In the genomic region with DNA sequence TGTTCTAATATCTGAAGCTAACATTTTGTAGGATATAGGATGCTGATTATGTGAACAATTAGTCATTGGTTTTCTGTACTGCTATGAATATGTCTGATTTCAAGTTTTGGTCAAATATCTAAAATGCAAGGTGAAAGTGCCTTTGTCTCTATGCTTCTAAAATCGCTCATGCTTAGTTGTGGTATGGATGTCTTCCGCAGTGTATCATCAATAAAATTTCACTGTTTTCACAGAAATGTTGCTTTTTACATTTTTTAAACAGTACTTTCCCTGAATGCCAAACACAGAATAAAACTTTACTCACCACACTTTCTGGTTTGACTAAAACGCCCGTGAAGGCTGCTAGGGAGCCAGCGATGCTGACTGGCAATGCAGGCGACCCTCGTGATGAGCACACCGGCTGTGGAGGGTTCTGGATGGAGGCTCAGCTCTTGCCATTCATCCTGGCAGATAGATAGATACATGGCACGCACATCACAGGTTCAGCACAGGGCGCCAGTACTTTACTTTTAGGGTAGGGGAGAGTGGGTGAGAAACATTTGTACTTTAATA, we compare ENCODE assay signal across 17 cellular contexts. TPM values are rescaled to one million over a fixed set of nuclear protein-coding genes. Genes with fewer than 3 reads are reported as not detected.
"Had no signal": no experiment of that assay in that cellular context is flagged by ENCODE, and none has a peak within 500 bp of the region (broad histone marks: within the 10 kb centered on the region; RNA-seq: fewer than 3 reads in every experiment).

No MANE protein-coding gene starts in this region.

- H3K36me3 ChIP-seq: cardiac muscle cell, gastrocnemius medialis, heart left ventricle, left lung, spleen, stomach had no signal

- H3K4me1 ChIP-seq: gastrocnemius medialis, left lung, stomach had no signal

- H3K27ac ChIP-seq: cardiac muscle cell, gastrocnemius medialis, heart left ventricle, left lung, spleen, stomach had no signal

- H3K27me3 ChIP-seq: cardiac muscle cell, gastrocnemius medialis had no signal

- H3K4me3 ChIP-seq: cardiac muscle cell, gastrocnemius medialis, heart left ventricle, left lung, spleen, stomach had no signal

- H3K4me3 Mint-ChIP-seq: activated CD8-positive, alpha-beta T cell treated with anti-CD3 and anti-CD28 coated beads for 36 hours; activated naive CD8-positive, alpha-beta T cell treated with anti-CD3 and anti-CD28 coated beads, Interleukin-2, amount 10 ng/mL, durations not matched to agents 7 days and 5 days; dendritic cell treated with granulocyte-macrophage colony-stimulating factor and Interleukin-4, amounts not matched to agents 40 ng/mL and 50 ng/mL, for 4 days; type B pancreatic cell had no signal

- DNase-seq: activated CD8-positive, alpha-beta T cell treated with anti-CD3 and anti-CD28 coated beads for 36 hours; activated naive CD8-positive, alpha-beta T cell treated with anti-CD3 and anti-CD28 coated beads, Interleukin-2, amount 10 ng/mL, durations not matched to agents 7 days and 5 days; amygdala; effector CD8-positive, alpha-beta T cell; gastrocnemius medialis; kidney; left lung; midbrain; retina; spleen; stomach had no signal

- H3K9me3 Mint-ChIP-seq: activated CD8-positive, alpha-beta T cell treated with anti-CD3 and anti-CD28 coated beads for 36 hours; activated naive CD8-positive, alpha-beta T cell treated with anti-CD3 and anti-CD28 coated beads, Interleukin-2, amount 10 ng/mL, durations not matched to agents 7 days and 5 days; activated T-helper 2 cell treated with anti-CD3 and anti-CD28 coated beads, Interferon-gamma antibody, Interleukin-2, Interleukin-4, amounts not matched to agents 10 μg/mL and 5 μg/mL and 100 μg/mL, durations not matched to agents 14 hours and 24 hours and 36 hours; dendritic cell treated with granulocyte-macrophage colony-stimulating factor and Interleukin-4, amounts not matched to agents 40 ng/mL and 50 ng/mL, for 4 days; type B pancreatic cell had no signal

- H3K27ac Mint-ChIP-seq: activated CD8-positive, alpha-beta T cell treated with anti-CD3 and anti-CD28 coated beads for 36 hours; activated T-helper 2 cell treated with anti-CD3 and anti-CD28 coated beads, Interferon-gamma antibody, Interleukin-2, Interleukin-4, amounts not matched to agents 10 μg/mL and 5 μg/mL and 100 μg/mL, durations not matched to agents 14 hours and 24 hours and 36 hours; dendritic cell treated with granulocyte-macrophage colony-stimulating factor and Interleukin-4, amounts not matched to agents 40 ng/mL and 50 ng/mL, for 4 days; type B pancreatic cell had no signal

- ATAC-seq: activated CD8-positive, alpha-beta T cell treated with anti-CD3 and anti-CD28 coated beads for 36 hours; esophagus mucosa; gastrocnemius medialis; heart left ventricle; left lung had no signal

- H3K36me3 Mint-ChIP-seq: activated naive CD8-positive, alpha-beta T cell treated with anti-CD3 and anti-CD28 coated beads, Interleukin-2, amount 10 ng/mL, durations not matched to agents 7 days and 5 days had no signal

- H3K27me3 Mint-ChIP-seq: type B pancreatic cell had no signal

- H3K9me3 ChIP-seq: gastrocnemius medialis, heart left ventricle, left lung, stomach had no signal

RNA-seq across cellular contexts. Expression of gene SLC7A9, which starts 40.1 kb away (rescaled TPM):
- total RNA-seq: activated CD8-positive, alpha-beta T cell treated with anti-CD3 and anti-CD28 coated beads for 36 hours; heart left ventricle had no signal
